11 cellular contexts compared by ENCODE assay signal in genomic region chr7:6536899-6537298, GRCh38. TPM values are rescaled to one million over a fixed set of nuclear protein-coding genes. Genes with fewer than 3 reads are reported as not detected.
DNase-seq lines count a peak whose midpoint lies in the region; ATAC-seq and TF ChIP-seq lines count a peak whose summit lies in the region.
"Had no signal": no experiment of that assay in that cellular context is flagged by ENCODE, and none has a peak within 500 bp of the region (broad histone marks: within the 10 kb centered on the region; RNA-seq: fewer than 3 reads in every experiment).

No MANE protein-coding gene starts in this region.

- ATAC-seq in HG02870 (IDR thresholded peaks at IDR 0.05; ENCODE audit: unreplicated experiment) (no peak), HG03045 (IDR thresholded peaks at IDR 0.05; ENCODE audit: unreplicated experiment) (no peak), GM19395 (IDR thresholded peaks at IDR 0.05; ENCODE audit: unreplicated experiment) (no peak), HG03025 (IDR thresholded peaks at IDR 0.05; ENCODE audit: low FRiP score, unreplicated experiment) (no peak)

- H3K36me3 Mint-ChIP-seq in neural progenitor cell = no peaks in the 10 kb centered on the region

- peak overlapping the region; percentile 66 for H3K4me3 Mint-ChIP-seq in neural progenitor cell

- H3K4me3 ChIP-seq in choroid plexus epithelial cell (ENCODE audit: low read depth, low read length) = peak overlapping the region; percentile 29
- peak overlapping the region; percentile 40 for H3K4me3 ChIP-seq in neural progenitor cell
- H3K4me3 ChIP-seq: upper lobe of right lung had no signal

- no peaks in the 10 kb centered on the region for H3K36me3 ChIP-seq in neural progenitor cell
- H3K36me3 ChIP-seq: upper lobe of right lung had no signal

- H3K79me2 ChIP-seq in neural progenitor cell (ENCODE audit: low read depth) = no peaks in the 10 kb centered on the region

- DNase-seq in Daoy (ENCODE audit: low read depth) (peak; percentile 44), NCI-H1930 (lab: John Stamatoyannopoulos, UW) (peak; percentile 9 to 54), choroid plexus epithelial cell (ENCODE audit: low read depth) (peak; percentile 7), neural progenitor cell (ENCODE audit: low spot score) (peak; percentile 75)
- DNase-seq: stimulated activated CD4-positive, alpha-beta T cell treated with anti-CD3 and anti-CD28 coated beads, Interleukin-2, amount 100 ng/mL, for 24 hours; T-helper 9 cell; upper lobe of right lung had no signal

- H4K20me1 ChIP-seq in neural progenitor cell (ENCODE audit: low read depth) = no peaks in the 10 kb centered on the region

- peaks cover 78% of the 10 kb centered on the region for H3K27me3 ChIP-seq in neural progenitor cell

- no peaks in the 10 kb centered on the region for H3K9me3 ChIP-seq in neural progenitor cell (ENCODE audit: low read depth)
- H3K9me3 ChIP-seq: upper lobe of right lung had no signal

- no peak overlapping the region for H2AFZ ChIP-seq in neural progenitor cell (replicated peaks)

- H3K27ac Mint-ChIP-seq in neural progenitor cell = no peak overlapping the region

- H3K9ac ChIP-seq in neural progenitor cell = no peak overlapping the region

- H3K4me1 Mint-ChIP-seq in neural progenitor cell = no peaks in the 10 kb centered on the region

- H3F3A ChIP-seq in neural progenitor cell (ENCODE audit: low read depth) = peaks cover 5% of the 10 kb centered on the region

- H3K9me3 Mint-ChIP-seq in neural progenitor cell = no peaks in the 10 kb centered on the region

- no peak overlapping the region for H3K27ac ChIP-seq in neural progenitor cell
- H3K27ac ChIP-seq: upper lobe of right lung had no signal

- peak overlapping the region; percentile 78 for H3K4me2 ChIP-seq in neural progenitor cell

- TF ChIP-seq CTCF in choroid plexus epithelial cell (conservative IDR thresholded peaks at IDR 0.05; ENCODE audit: low read depth, low read length) (no peak), neural progenitor cell (IDR thresholded peaks at IDR 0.05) (no peak)

- peaks cover 48% of the 10 kb centered on the region for H3K27me3 Mint-ChIP-seq in neural progenitor cell (ENCODE audit: insufficient read depth, low read depth)

- no peaks in the 10 kb centered on the region for H3K4me1 ChIP-seq in neural progenitor cell

RNA-seq across cellular contexts. Expression of gene GRID2IP, which starts 14.4 kb away (rescaled TPM):
- total RNA-seq in Daoy (2014; rRNA removed; shearing (Covaris generic)) = 0.09 TPM in 1 of 2 replicates, not detected in the other
- total RNA-seq in neural progenitor cell (ENCODE audit: low replicate concordance) = 0.31 TPM in 1 of 2 replicates, not detected in the other

RNA-seq across cellular contexts. Expression of gene ZDHHC4, which starts 40.4 kb away (rescaled TPM):
- 32.0 and 49.5 TPM in 2 replicates for total RNA-seq in Daoy (2014; rRNA removed; shearing (Covaris generic))
- 75.9 and 102 TPM in 2 replicates for total RNA-seq in neural progenitor cell (ENCODE audit: low replicate concordance)

RNA-seq across cellular contexts. Expression of gene INTS15, which starts 52.9 kb away (rescaled TPM):
- total RNA-seq in Daoy (2014; rRNA removed; shearing (Covaris generic)) = 13.9 and 18.7 TPM in 2 replicates
- total RNA-seq in neural progenitor cell (ENCODE audit: low replicate concordance) = 13.7 and 24.1 TPM in 2 replicates

RNA-seq across cellular contexts. Expression of gene KDELR2, which starts 52.9 kb away (rescaled TPM):
- total RNA-seq in Daoy (2014; rRNA removed; shearing (Covaris generic)) = 92.1 and 96.0 TPM in 2 replicates
- total RNA-seq in neural progenitor cell (ENCODE audit: low replicate concordance) = 73.4 and 87.6 TPM in 2 replicates

Comparison
In these comparisons a context has a peak if more than half of its experiments do, and no peak if none do; other contexts are left out.
1. DNase-seq: peak in every context shown above with its lines; median percentile 75 in neural progenitor cell; 44 in Daoy; 32 in NCI-H1930; 7 in choroid plexus epithelial cell.